Comparison of ENCODE assay signal across 8 cellular contexts in the genomic region with DNA sequence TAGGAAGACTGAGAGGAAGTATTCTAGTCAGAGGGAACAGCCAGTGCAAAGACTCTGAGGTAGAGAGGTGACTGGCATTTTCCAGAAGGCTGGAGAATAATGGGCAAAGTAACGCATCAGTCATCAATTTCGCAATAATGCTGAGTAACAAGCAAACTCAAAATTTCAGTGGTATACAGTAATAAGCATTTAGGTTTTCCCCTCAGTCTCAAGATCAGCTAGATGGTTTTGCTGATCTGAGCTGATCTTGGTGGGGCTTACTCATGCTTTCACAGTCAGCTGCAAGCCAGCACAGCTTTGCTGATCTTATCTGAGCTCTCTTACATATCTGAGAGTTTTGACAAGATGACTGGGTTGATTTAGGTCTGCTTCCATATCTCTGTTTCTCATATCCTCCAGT.
A peak's percentile ranks its signal among the peaks of the same experiment; 100 is the strongest.
DNase-seq lines count a peak whose midpoint lies in the region; ATAC-seq and TF ChIP-seq lines count a peak whose summit lies in the region.

No MANE protein-coding gene starts in this region.

- H3K27me3 Mint-ChIP-seq in activated T-helper 1 cell treated with anti-CD3 and anti-CD28 coated beads, Interleukin-12 subunit alpha, Interleukin-12 subunit beta, Interleukin-2, Interleukin-4 antibody, amounts not matched to agents 30 ng/mL and 10 ng/mL and 1 ng/mL, durations not matched to agents 14 hours and 24 hours and 36 hours (ENCODE audit: insufficient read depth) = no peaks in the 10 kb centered on the region
- no peaks in the 10 kb centered on the region for H3K27me3 Mint-ChIP-seq in natural killer cell treated with Interleukin-12 subunit alpha and Interleukin-12 subunit beta and Interleukin-15 and Interleukin-18, amount 100 ng/mL, for 72 hours

- no peak overlapping the region for H3K4me3 Mint-ChIP-seq in activated T-helper 1 cell treated with anti-CD3 and anti-CD28 coated beads, Interleukin-12 subunit alpha, Interleukin-12 subunit beta, Interleukin-2, Interleukin-4 antibody, amounts not matched to agents 30 ng/mL and 10 ng/mL and 1 ng/mL, durations not matched to agents 14 hours and 24 hours and 36 hours
- H3K4me3 Mint-ChIP-seq in natural killer cell treated with Interleukin-12 subunit alpha and Interleukin-12 subunit beta and Interleukin-15 and Interleukin-18, amount 100 ng/mL, for 72 hours = no peak overlapping the region

- no peak for TF ChIP-seq CTCF in coronary artery (IDR thresholded peaks at IDR 0.05)

- H3K36me3 Mint-ChIP-seq in activated T-helper 1 cell treated with anti-CD3 and anti-CD28 coated beads, Interleukin-12 subunit alpha, Interleukin-12 subunit beta, Interleukin-2, Interleukin-4 antibody, amounts not matched to agents 30 ng/mL and 10 ng/mL and 1 ng/mL, durations not matched to agents 14 hours and 24 hours and 36 hours (ENCODE audit: low read depth) = no peaks in the 10 kb centered on the region
- no peaks in the 10 kb centered on the region for H3K36me3 Mint-ChIP-seq in natural killer cell treated with Interleukin-12 subunit alpha and Interleukin-12 subunit beta and Interleukin-15 and Interleukin-18, amount 100 ng/mL, for 72 hours

- peak overlapping the region in 1 of 2 donors; percentile 11 for H3K27ac ChIP-seq in coronary artery

- peak; percentile 45 for DNase-seq in GF-D8 (lab: John Stamatoyannopoulos, UW)
- peak; percentile 53 for DNase-seq in activated T-helper 1 cell treated with anti-CD3 and anti-CD28 coated beads, Interleukin-12 subunit alpha, Interleukin-12 subunit beta, Interleukin-2, Interleukin-4 antibody, amounts not matched to agents 30 ng/mL and 10 ng/mL and 1 ng/mL, durations not matched to agents 14 hours and 24 hours and 36 hours (ENCODE audit: low spot score)
- DNase-seq in natural killer cell treated with Interleukin-12 subunit alpha and Interleukin-12 subunit beta and Interleukin-15 and Interleukin-18, amount 100 ng/mL, for 72 hours (ENCODE audit: low spot score) = peak; percentile 85
- DNase-seq in NCI-H345 treated with DMSO at 0.1 percent for 48 hours (lab: John Stamatoyannopoulos, UW; ENCODE audit: unreplicated experiment) = no peak
- DNase-seq in NCI-H2171 treated with DMSO at 0.1 percent for 48 hours (lab: John Stamatoyannopoulos, UW) = no peak
- DNase-seq in coronary artery (ENCODE audit: low spot score) = no peak
- DNase-seq in NCI-H524 (lab: John Stamatoyannopoulos, UW) = no peak

- intact Hi-C loops in activated T-helper 1 cell treated with anti-CD3 and anti-CD28 coated beads, Interleukin-12 subunit alpha, Interleukin-12 subunit beta, Interleukin-2, Interleukin-4 antibody, amounts not matched to agents 30 ng/mL and 10 ng/mL and 1 ng/mL, durations not matched to agents 14 hours and 24 hours and 36 hours (cut with micrococcal nuclease) = loop anchor here (1.0 to 10.0 kb wide), 19 partner anchors 35 to 1858 kb away; partner anchors contain the start of genes APOBEC4, ARPC5, EDEM3 and SWT1

- ATAC-seq in HG02798 (IDR thresholded peaks at IDR 0.05; ENCODE audit: poor library complexity, unreplicated experiment) = peak; percentile 43
- peak; percentile 90 to 91 for ATAC-seq in natural killer cell treated with Interleukin-12 subunit alpha and Interleukin-12 subunit beta and Interleukin-15 and Interleukin-18, amount 100 ng/mL, for 72 hours

- H3K4me3 ChIP-seq in coronary artery = no peak overlapping the region

- peaks cover 29% of the 10 kb centered on the region for H3K4me1 Mint-ChIP-seq in activated T-helper 1 cell treated with anti-CD3 and anti-CD28 coated beads, Interleukin-12 subunit alpha, Interleukin-12 subunit beta, Interleukin-2, Interleukin-4 antibody, amounts not matched to agents 30 ng/mL and 10 ng/mL and 1 ng/mL, durations not matched to agents 14 hours and 24 hours and 36 hours (ENCODE audit: low read depth)
- peaks cover 19 to 21% of the 10 kb centered on the region in 2 donors for H3K4me1 Mint-ChIP-seq in natural killer cell treated with Interleukin-12 subunit alpha and Interleukin-12 subunit beta and Interleukin-15 and Interleukin-18, amount 100 ng/mL, for 72 hours (ENCODE audit: low read depth in 2 of 2)

- no peak overlapping the region for H3K27ac Mint-ChIP-seq in activated T-helper 1 cell treated with anti-CD3 and anti-CD28 coated beads, Interleukin-12 subunit alpha, Interleukin-12 subunit beta, Interleukin-2, Interleukin-4 antibody, amounts not matched to agents 30 ng/mL and 10 ng/mL and 1 ng/mL, durations not matched to agents 14 hours and 24 hours and 36 hours
- no peak overlapping the region for H3K27ac Mint-ChIP-seq in natural killer cell treated with Interleukin-12 subunit alpha and Interleukin-12 subunit beta and Interleukin-15 and Interleukin-18, amount 100 ng/mL, for 72 hours

- no peaks in the 10 kb centered on the region for H3K9me3 Mint-ChIP-seq in activated T-helper 1 cell treated with anti-CD3 and anti-CD28 coated beads, Interleukin-12 subunit alpha, Interleukin-12 subunit beta, Interleukin-2, Interleukin-4 antibody, amounts not matched to agents 30 ng/mL and 10 ng/mL and 1 ng/mL, durations not matched to agents 14 hours and 24 hours and 36 hours
- H3K9me3 Mint-ChIP-seq in natural killer cell treated with Interleukin-12 subunit alpha and Interleukin-12 subunit beta and Interleukin-15 and Interleukin-18, amount 100 ng/mL, for 72 hours = no peaks in the 10 kb centered on the region

Comparison
In these comparisons a context has a peak if more than half of its experiments do, and no peak if none do; other contexts are left out.
1. DNase-seq: peak in GF-D8 (single experiment), activated T-helper 1 cell treated with anti-CD3 and anti-CD28 coated beads, Interleukin-12 subunit alpha, Interleukin-12 subunit beta, Interleukin-2, Interleukin-4 antibody, amounts not matched to agents 30 ng/mL and 10 ng/mL and 1 ng/mL, durations not matched to agents 14 hours and 24 hours and 36 hours (single experiment) and natural killer cell treated with Interleukin-12 subunit alpha and Interleukin-12 subunit beta and Interleukin-15 and Interleukin-18, amount 100 ng/mL, for 72 hours (single experiment); none in NCI-H345 treated with DMSO at 0.1 percent for 48 hours (single experiment), NCI-H2171 treated with DMSO at 0.1 percent for 48 hours (single experiment), coronary artery (single experiment) and NCI-H524 (0 of 2).